ENCODE assay signal across 1 cellular context in genomic region chr10:56469482-56469881, GRCh38.
TF ChIP-seq lines count a peak whose summit lies in the region.

No MANE protein-coding gene starts in this region.

TF ChIP-seq in GM23338, 12 proteins besides CTCF, POLR2A, EP300 and RAD21 (continued from another document):
- TF ChIP-seq, protein P1, sequence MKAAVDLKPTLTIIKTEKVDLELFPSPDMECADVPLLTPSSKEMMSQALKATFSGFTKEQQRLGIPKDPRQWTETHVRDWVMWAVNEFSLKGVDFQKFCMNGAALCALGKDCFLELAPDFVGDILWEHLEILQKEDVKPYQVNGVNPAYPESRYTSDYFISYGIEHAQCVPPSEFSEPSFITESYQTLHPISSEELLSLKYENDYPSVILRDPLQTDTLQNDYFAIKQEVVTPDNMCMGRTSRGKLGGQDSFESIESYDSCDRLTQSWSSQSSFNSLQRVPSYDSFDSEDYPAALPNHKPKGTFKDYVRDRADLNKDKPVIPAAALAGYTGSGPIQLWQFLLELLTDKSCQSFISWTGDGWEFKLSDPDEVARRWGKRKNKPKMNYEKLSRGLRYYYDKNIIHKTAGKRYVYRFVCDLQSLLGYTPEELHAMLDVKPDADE (IDR thresholded peaks at IDR 0.05), result no peak
- TF ChIP-seq STAT1 (IDR thresholded peaks at IDR 0.05; ENCODE audit: unreplicated experiment), result no peak
- no peak for TF ChIP-seq CREB1 (CRISPR knock-in tag; IDR thresholded peaks at IDR 0.05; ENCODE audit: low read depth)
- TF ChIP-seq EZH2 (IDR thresholded peaks at IDR 0.05; ENCODE audit: low read depth, unreplicated experiment), result no peak
- TF ChIP-seq ZNF462 (CRISPR knock-in tag; IDR thresholded peaks at IDR 0.05), result no peak
